9 cellular contexts compared by ENCODE assay signal in genomic region chr5:132260051-132260450, GRCh38. TPM values are rescaled to one million over a fixed set of nuclear protein-coding genes. Genes with fewer than 3 reads are reported as not detected.
A peak's percentile ranks its signal among the peaks of the same experiment; 100 is the strongest.
DNase-seq lines count a peak whose midpoint lies in the region; ATAC-seq, FAIRE-seq and TF ChIP-seq lines count a peak whose summit lies in the region.
"Had no signal": no experiment of that assay in that cellular context is flagged by ENCODE, and none has a peak within 500 bp of the region (broad histone marks: within the 10 kb centered on the region; RNA-seq: fewer than 3 reads in every experiment).

No MANE protein-coding gene starts in this region.

- peaks cover 10% of the 10 kb centered on the region for H3K36me3 Mint-ChIP-seq in neural progenitor cell

- no peaks in the 10 kb centered on the region for H4K20me1 ChIP-seq in neural progenitor cell (ENCODE audit: low read depth)

- no peak for FAIRE-seq in RCC 7860 (lab: Jason Lieb, UNC)
- FAIRE-seq in GM12892 (lab: Jason Lieb, UNC) = no peak
- FAIRE-seq: TTC549 had no signal

- no peaks in the 10 kb centered on the region for H3K9me3 Mint-ChIP-seq in neural progenitor cell

- no peaks in the 10 kb centered on the region for H3K79me2 ChIP-seq in neural progenitor cell (ENCODE audit: low read depth)

- H3K9me3 ChIP-seq in duodenal mucosa (ENCODE audit: control insufficient read depth in 1 of 2, low read length in 2 of 2) (no peaks in the 10 kb centered on the region), neural progenitor cell (ENCODE audit: low read depth) (no peaks in the 10 kb centered on the region)

- H2AFZ ChIP-seq in neural progenitor cell (replicated peaks) = no peak overlapping the region

- no peak overlapping the region for H3K4me2 ChIP-seq in neural progenitor cell

- H3K9ac ChIP-seq in duodenal mucosa (ENCODE audit: low read depth in 1 of 2, low read length in 2 of 2) (peak overlapping the region in 1 of 2 donors; percentile 69), neural progenitor cell (no peak overlapping the region)

- peaks cover 0 to 3% of the 10 kb centered on the region in 2 donors for H3K36me3 ChIP-seq in duodenal mucosa (ENCODE audit: control insufficient read depth in 1 of 2, insufficient read depth in 2 of 2, low read length in 2 of 2)
- H3K36me3 ChIP-seq in neural progenitor cell = no peaks in the 10 kb centered on the region

- TF ChIP-seq POLR2A in GM12892 (IDR thresholded peaks at IDR 0.05; ENCODE audit: low read depth, low read length) = no peak

- H3K4me3 Mint-ChIP-seq in neural progenitor cell = peak overlapping the region; percentile 45

- H3K27ac ChIP-seq in duodenal mucosa (ENCODE audit: low read depth, low read length) = peak overlapping the region; percentile 69
- no peak overlapping the region for H3K27ac ChIP-seq in neural progenitor cell

- peaks cover 40% of the 10 kb centered on the region for H3K4me1 Mint-ChIP-seq in neural progenitor cell

- POLR2A ChIA-PET in AG04449 (lab: Yijun Ruan, JAX) = interaction anchor here (2.6 kb wide), 1 partner anchor 32 kb away, joined by 9 read pairs; the partner anchor contains the start of gene P4HA2

- H3K27ac Mint-ChIP-seq in neural progenitor cell = no peak overlapping the region

- H3K27me3 ChIP-seq in duodenal mucosa (ENCODE audit: control insufficient read depth in 1 of 2, insufficient read depth in 2 of 2, low read length in 2 of 2) (peaks cover 0 to 9% of the 10 kb centered on the region in 2 donors), neural progenitor cell (peaks cover 19% of the 10 kb centered on the region)

- H3K4me3 ChIP-seq in AG04449 (ENCODE audit: low read depth, low read length) (peak overlapping the region; percentile 79), duodenal mucosa (ENCODE audit: low read depth in 1 of 2, low read length in 2 of 2) (peak overlapping the region in 1 of 2 donors; percentile 19), neural progenitor cell (no peak overlapping the region)

- no peak for TF ChIP-seq CTCF in AG04449 (IDR thresholded peaks at IDR 0.05; ENCODE audit: insufficient read depth, low read length, missing control alignments)
- TF ChIP-seq CTCF in neural progenitor cell (IDR thresholded peaks at IDR 0.05) = no peak

- ATAC-seq in GM19397 (IDR thresholded peaks at IDR 0.05; ENCODE audit: unreplicated experiment) = no peak
- no peak for ATAC-seq in GM21390 (IDR thresholded peaks at IDR 0.05; ENCODE audit: unreplicated experiment)

- H3K4me1 ChIP-seq in duodenal mucosa (ENCODE audit: control insufficient read depth in 1 of 2, insufficient read depth in 2 of 2, low read length in 2 of 2) = peaks cover 22 to 24% of the 10 kb centered on the region in 2 donors
- H3K4me1 ChIP-seq in neural progenitor cell = peaks cover 13% of the 10 kb centered on the region

- CTCF ChIA-PET in AG04449 (lab: Yijun Ruan, JAX) = interaction anchor here (1.4 to 21.8 kb wide), 3 partner anchors 13 to 34 kb away, joined by 3 to 416 read pairs (median 36); partner anchors contain the start of gene SLC22A4

- H3F3A ChIP-seq in neural progenitor cell (ENCODE audit: low read depth) = no peaks in the 10 kb centered on the region

- peaks cover 8% of the 10 kb centered on the region for H3K27me3 Mint-ChIP-seq in neural progenitor cell (ENCODE audit: insufficient read depth, low read depth)

- no peak for DNase-seq in AG04449 (ENCODE audit: low read depth, low spot score)
- DNase-seq in RCC 7860 (ENCODE audit: low spot score) = peak; percentile 60
- DNase-seq in neural progenitor cell (ENCODE audit: low spot score) = no peak
- no peak for DNase-seq in GM12892 (ENCODE audit: insufficient read length)
- no peak for DNase-seq in SKM-1 (lab: John Stamatoyannopoulos, UW; ENCODE audit: unreplicated experiment)

RNA-seq across cellular contexts. Expression of gene PDLIM4, which starts 2.6 kb away (rescaled TPM):
- 8.3 and 10.3 TPM in 2 replicates for total RNA-seq in neural progenitor cell (ENCODE audit: low replicate concordance)
- polyA plus RNA-seq in GM12892 (2012; ENCODE audit: missing spikeins) = 2.9 TPM

RNA-seq across cellular contexts. Expression of gene P4HA2, which starts 32.4 kb away (rescaled TPM):
- 12.4 and 15.9 TPM in 2 replicates for total RNA-seq in neural progenitor cell (ENCODE audit: low replicate concordance)
- 18.9 TPM for polyA plus RNA-seq in GM12892 (2012; ENCODE audit: missing spikeins)

RNA-seq across cellular contexts. Expression of gene SLC22A4, which starts 34.1 kb away (rescaled TPM):
- total RNA-seq in neural progenitor cell (ENCODE audit: low replicate concordance) = 0.06 and 0.09 TPM in 2 replicates
- polyA plus RNA-seq in GM12892 (2012; ENCODE audit: missing spikeins) = not detected
